ENCODE assay signal across 22 cellular contexts in the genomic region with DNA sequence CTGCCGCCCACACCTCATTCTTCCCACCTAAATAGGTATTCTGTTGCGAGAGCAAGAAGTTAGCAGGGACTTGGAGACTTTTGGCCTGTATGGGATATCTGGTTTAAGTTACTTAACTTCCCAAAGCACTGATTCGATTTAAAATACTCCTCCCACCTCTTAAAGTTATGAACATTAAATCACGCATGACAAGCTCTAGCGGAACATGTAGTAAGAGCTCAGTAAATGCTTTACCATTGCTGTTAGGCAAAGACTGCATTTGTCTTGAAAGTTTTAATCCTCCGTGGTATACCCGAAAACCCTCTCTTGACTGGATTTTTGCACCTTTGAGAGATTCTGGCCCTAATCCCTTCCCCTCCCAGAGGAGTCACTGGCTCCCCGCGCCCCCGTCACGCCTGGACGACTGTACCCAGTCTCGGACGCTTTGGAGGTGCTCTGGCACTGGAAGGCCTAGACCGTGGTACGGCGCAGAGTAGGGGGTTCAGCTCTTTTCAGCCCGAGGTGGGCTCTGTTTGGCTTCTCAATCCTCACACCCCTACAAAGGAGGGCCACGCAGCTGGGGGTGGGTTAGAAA. TPM values are rescaled to one million over a fixed set of nuclear protein-coding genes. Genes with fewer than 3 reads are reported as not detected.
DNase-seq lines count a peak whose midpoint lies in the region; ATAC-seq and TF ChIP-seq lines count a peak whose summit lies in the region.
"Had no signal": no experiment of that assay in that cellular context is flagged by ENCODE, and none has a peak within 500 bp of the region (broad histone marks: within the 10 kb centered on the region; RNA-seq: fewer than 3 reads in every experiment).

No MANE protein-coding gene starts in this region.

- H3K4me3 ChIP-seq in GM23338: peak overlapping the region; percentile 65
- H3K4me3 ChIP-seq in kidney epithelial cell (ENCODE audit: low read depth, low read length): peak overlapping the region; percentile 37
- H3K4me3 ChIP-seq in sigmoid colon: peak overlapping the region; percentile 66 to 86 (median 73)

- H3K4me1 Mint-ChIP-seq in GM23338 (peaks cover 41% of the 10 kb centered on the region), brain (peaks cover 62% of the 10 kb centered on the region)

- TF ChIP-seq CTCF in GM23338 (conservative IDR thresholded peaks at IDR 0.05; ENCODE audit: low read depth in 2 of 2) (no peak), brain (conservative IDR thresholded peaks at IDR 0.05) (no peak), kidney epithelial cell (IDR thresholded peaks at IDR 0.05; ENCODE audit: insufficient read depth, low read length, poor library complexity, severe bottlenecking) (no peak), sigmoid colon (IDR thresholded peaks at IDR 0.05) (no peak)

- H3K9me3 Mint-ChIP-seq in GM23338 (peaks cover 5% of the 10 kb centered on the region; the same call in 1 of the 3 replicates), brain (peaks cover 0 to 3% (median 3%) of the 10 kb centered on the region in 5 experiments)
- H3K9me3 Mint-ChIP-seq: activated CD4-positive, alpha-beta T cell treated with anti-CD3 and anti-CD28 coated beads, Interleukin-2, amount 10 ng/mL, durations not matched to agents 7 days and 5 days; memory B cell had no signal

- no peaks in the 10 kb centered on the region for H3K9me3 ChIP-seq in sigmoid colon
- H3K9me3 ChIP-seq: ovary, uterus had no signal

- no peaks in the 10 kb centered on the region for H3K9me2 ChIP-seq in GM23338 (ENCODE audit: insufficient read depth)

- H3K4me2 ChIP-seq in GM23338: peak overlapping the region; percentile 90

- H4K20me1 ChIP-seq in GM23338 (replicated peaks; ENCODE audit: insufficient read depth): 0 out of 2 replicates have a peak, but pooled peaks cover 11% of the 10 kb centered on the region

- ATAC-seq in GM23338 (no peak), GM19463 (IDR thresholded peaks at IDR 0.05; ENCODE audit: unreplicated experiment) (no peak)

- 48 to 79% methylated on average over 19 of the region's 19 CpGs for WGBS in sigmoid colon, 2 donors

- peaks cover 94% of the 10 kb centered on the region for H3K27me3 ChIP-seq in GM23338 (ENCODE audit: insufficient read depth)
- H3K27me3 ChIP-seq in kidney epithelial cell (ENCODE audit: control insufficient read depth, insufficient read depth, low read length): peaks cover 53% of the 10 kb centered on the region
- peaks cover 0 to 6% (median 3%) of the 10 kb centered on the region in 3 donors for H3K27me3 ChIP-seq in sigmoid colon
- H3K27me3 ChIP-seq: ovary, uterus had no signal

- H3K36me3 ChIP-seq in GM23338 (ENCODE audit: insufficient read depth) (no peaks in the 10 kb centered on the region), kidney epithelial cell (ENCODE audit: control insufficient read depth, insufficient read depth, low read length) (no peaks in the 10 kb centered on the region), sigmoid colon (no peaks in the 10 kb centered on the region)
- H3K36me3 ChIP-seq: ovary, uterus had no signal

- H3K27ac ChIP-seq in GM23338 (ENCODE audit: low read depth): no peak overlapping the region
- H3K27ac ChIP-seq in sigmoid colon: peak overlapping the region; percentile 85 to 97 (median 95)
- H3K27ac ChIP-seq: ovary, uterus had no signal

- H3K27ac Mint-ChIP-seq in GM23338: no peak overlapping the region
- peak overlapping the region in 2 of 5 experiments; percentile 15 to 57 for H3K27ac Mint-ChIP-seq in brain
- H3K27ac Mint-ChIP-seq: activated naive CD8-positive, alpha-beta T cell; memory B cell had no signal

- H3K4me3 Mint-ChIP-seq in GM23338: peak overlapping the region; percentile 79
- peak overlapping the region; percentile 84 to 96 (median 86) for H3K4me3 Mint-ChIP-seq in brain
- H3K4me3 Mint-ChIP-seq: activated CD4-positive, alpha-beta T cell treated with anti-CD3 and anti-CD28 coated beads, Interleukin-2, amount 10 ng/mL, durations not matched to agents 7 days and 5 days; activated naive CD8-positive, alpha-beta T cell; memory B cell had no signal

- H3K27me3 Mint-ChIP-seq in GM23338 (ENCODE audit: insufficient read depth, low read depth, poor library complexity) (peaks cover 71% of the 10 kb centered on the region), brain (peaks cover 99% of the 10 kb centered on the region)

- intact Hi-C loops in sigmoid colon (cut with DNase I): loop anchor here (1.0 to 5.0 kb wide), 6 partner anchors 58 to 958 kb away; a partner anchor contains a TSS

- H3K36me3 Mint-ChIP-seq in GM23338 (ENCODE audit: low read depth) (no peaks in the 10 kb centered on the region; the same call in 2 of the 3 replicates), brain (no peaks in the 10 kb centered on the region)
- H3K36me3 Mint-ChIP-seq: activated naive CD8-positive, alpha-beta T cell; memory B cell had no signal

- peaks cover 48% of the 10 kb centered on the region for H3K4me1 ChIP-seq in GM23338 (ENCODE audit: insufficient read depth)
- H3K4me1 ChIP-seq in sigmoid colon: peaks cover 0 to 70% (median 54%) of the 10 kb centered on the region in 4 donors

- DNase-seq in GM23338 (ENCODE audit: low spot score) (no peak), kidney epithelial cell (ENCODE audit: low read depth) (no peak), sigmoid colon (no peak), DMS79 treated with DMSO at 0.1 percent for 48 hours (lab: John Stamatoyannopoulos, UW) (no peak), mucosa of gallbladder (ENCODE audit: low spot score) (no peak), superior temporal gyrus (ENCODE audit: extremely low spot score) (no peak)
- DNase-seq: activated CD4-positive, alpha-beta T cell treated with anti-CD3 and anti-CD28 coated beads, Interleukin-2, amount 10 ng/mL, durations not matched to agents 7 days and 5 days; activated T-cell treated with anti-CD3 and anti-CD28 coated beads for 4 hours; effector CD8-positive, alpha-beta T cell; foreskin fibroblast; NCI-H1417; NCI-H2227 treated with DMSO at 0.1 percent for 48 hours; SIG-M5; stimulated activated CD4-positive, alpha-beta T cell treated with anti-CD3 and anti-CD28 coated beads, Interleukin-12 subunit alpha, Interleukin-12 subunit beta, amount 100 ng/mL, for 4 hours; stimulated activated naive CD4-positive, alpha-beta T cell treated with Interleukin-2 at 50 U/mL for 16 hours; T-helper 9 cell; uterus had no signal

- TF ChIP-seq POLR2A in sigmoid colon (IDR thresholded peaks at IDR 0.05): peak in 1 of 2 donors; percentile 55

- peak overlapping the region; percentile 86 for H2AFZ ChIP-seq in GM23338

- no peaks in the 10 kb centered on the region for H3K79me2 ChIP-seq in GM23338 (replicated peaks; ENCODE audit: insufficient read depth)

- TF ChIP-seq EP300 in sigmoid colon (IDR thresholded peaks at IDR 0.05): peak in 2 of 4 donors; percentile 37 to 45

- H3F3A ChIP-seq in GM23338 (replicated peaks; ENCODE audit: low read depth): peaks cover 10% of the 10 kb centered on the region; the same call in 1 of the 2 replicates

TF ChIP-seq in GM23338, 12 proteins besides CTCF, POLR2A, EP300 and RAD21:
- TF ChIP-seq EZH2 (IDR thresholded peaks at IDR 0.05; ENCODE audit: low read depth, unreplicated experiment) (peak; percentile 74), CREB1 (CRISPR knock-in tag; IDR thresholded peaks at IDR 0.05; ENCODE audit: low read depth) (no peak)
- TF ChIP-seq, protein P1, sequence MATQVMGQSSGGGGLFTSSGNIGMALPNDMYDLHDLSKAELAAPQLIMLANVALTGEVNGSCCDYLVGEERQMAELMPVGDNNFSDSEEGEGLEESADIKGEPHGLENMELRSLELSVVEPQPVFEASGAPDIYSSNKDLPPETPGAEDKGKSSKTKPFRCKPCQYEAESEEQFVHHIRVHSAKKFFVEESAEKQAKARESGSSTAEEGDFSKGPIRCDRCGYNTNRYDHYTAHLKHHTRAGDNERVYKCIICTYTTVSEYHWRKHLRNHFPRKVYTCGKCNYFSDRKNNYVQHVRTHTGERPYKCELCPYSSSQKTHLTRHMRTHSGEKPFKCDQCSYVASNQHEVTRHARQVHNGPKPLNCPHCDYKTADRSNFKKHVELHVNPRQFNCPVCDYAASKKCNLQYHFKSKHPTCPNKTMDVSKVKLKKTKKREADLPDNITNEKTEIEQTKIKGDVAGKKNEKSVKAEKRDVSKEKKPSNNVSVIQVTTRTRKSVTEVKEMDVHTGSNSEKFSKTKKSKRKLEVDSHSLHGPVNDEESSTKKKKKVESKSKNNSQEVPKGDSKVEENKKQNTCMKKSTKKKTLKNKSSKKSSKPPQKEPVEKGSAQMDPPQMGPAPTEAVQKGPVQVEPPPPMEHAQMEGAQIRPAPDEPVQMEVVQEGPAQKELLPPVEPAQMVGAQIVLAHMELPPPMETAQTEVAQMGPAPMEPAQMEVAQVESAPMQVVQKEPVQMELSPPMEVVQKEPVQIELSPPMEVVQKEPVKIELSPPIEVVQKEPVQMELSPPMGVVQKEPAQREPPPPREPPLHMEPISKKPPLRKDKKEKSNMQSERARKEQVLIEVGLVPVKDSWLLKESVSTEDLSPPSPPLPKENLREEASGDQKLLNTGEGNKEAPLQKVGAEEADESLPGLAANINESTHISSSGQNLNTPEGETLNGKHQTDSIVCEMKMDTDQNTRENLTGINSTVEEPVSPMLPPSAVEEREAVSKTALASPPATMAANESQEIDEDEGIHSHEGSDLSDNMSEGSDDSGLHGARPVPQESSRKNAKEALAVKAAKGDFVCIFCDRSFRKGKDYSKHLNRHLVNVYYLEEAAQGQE (IDR thresholded peaks at IDR 0.05; ENCODE audit: unreplicated experiment): no peak

RNA-seq across cellular contexts. Expression of a gene that starts 4.4 kb away (rescaled TPM):
- 0.17 TPM in 1 of 2 replicates, not detected in the other for total RNA-seq in GM23338 (2014; rRNA removed; shearing (Covaris generic))
- polyA plus RNA-seq in GM23338 (2016; fragmentation: Nextera tagmentation; extraction: Ambion mirVana): 0.13 and 0.21 TPM in 2 replicates
- 0.22 TPM for polyA plus RNA-seq in brain (ENCODE audit: insufficient read depth, low read depth, low replicate concordance)
- total RNA-seq in kidney epithelial cell: 0.41 and 1.0 TPM in 2 replicates
- total RNA-seq in sigmoid colon: 10 to 100 TPM in 1 of 4 donors, 1 to 10 TPM in 3; 4.2 to 16.3 (median 7.9) TPM
- under 1 TPM; under 0.01 to 0.63 (median 0.23) TPM for polyA plus RNA-seq in sigmoid colon
- 1.2 TPM for total RNA-seq in mucosa of gallbladder
- total RNA-seq: activated CD4-positive, alpha-beta T cell treated with anti-CD3 and anti-CD28 coated beads, Interleukin-2, amount 10 ng/mL, durations not matched to agents 7 days and 5 days had no signal
